8 cellular contexts compared by ENCODE assay signal in genomic region chr17:7219812-7220592, GRCh38.
DNase-seq lines count a peak whose midpoint lies in the region; ATAC-seq and TF ChIP-seq lines count a peak whose summit lies in the region.

ACADVL (plus strand) TSS chr17:7219938; CDS start chr17:7219985, 47 bp downstream.
DLG4 (minus strand) TSS chr17:7219836.

- peak; percentile 57 for ATAC-seq in HG03135 (IDR thresholded peaks at IDR 0.05; ENCODE audit: unreplicated experiment)

- no peaks in the 10 kb centered on the region for H3K9me2 ChIP-seq in OCI-LY1 (ENCODE audit: low read depth, low read length)

- H3K9ac ChIP-seq in OCI-LY1 (ENCODE audit: low read length) = peak within 1 kb of the TSS; percentile 87

- H3K4me3 ChIP-seq in OCI-LY1 (ENCODE audit: low read depth, low read length, poor library complexity, severe bottlenecking) = peak within 1 kb of the TSS; percentile 83

- peak within 1 kb of the TSS; percentile 78 for H3K27ac ChIP-seq in OCI-LY1 (ENCODE audit: low read depth, low read length, poor library complexity, severe bottlenecking)

- H3K4me2 ChIP-seq in OCI-LY1 (ENCODE audit: low read length) = peak within 1 kb of the TSS; percentile 97

- no peaks in the 10 kb centered on the region for H3K27me3 ChIP-seq in OCI-LY1 (ENCODE audit: insufficient read depth, low read length)

- no peak within 1 kb of the TSS for H2AFZ ChIP-seq in OCI-LY1 (ENCODE audit: low read length)

- no peaks in the 10 kb centered on the region for H3K9me3 ChIP-seq in OCI-LY1 (ENCODE audit: low read length)

- H3F3A ChIP-seq in OCI-LY1 (ENCODE audit: insufficient read depth, low read length) = no peaks in the 10 kb centered on the region

- no peaks in the 10 kb centered on the region for H4K20me1 ChIP-seq in OCI-LY1 (ENCODE audit: insufficient read depth, low read length)

- peaks cover 27% of the 10 kb centered on the region for H3K4me1 ChIP-seq in OCI-LY1 (ENCODE audit: insufficient read depth, low read length, severe bottlenecking)

- DNase-seq in SIG-M5 treated with dmso at 0.1 percent for 504 hours (lab: John Stamatoyannopoulos, UW; ENCODE audit: unreplicated experiment) (peak; percentile 72), SIG-M5 (lab: John Stamatoyannopoulos, UW) (no peak), activated T-cell treated with anti-CD3 and anti-CD28 coated beads for 4 hours (peak; percentile 61), epidermal melanocyte (ENCODE audit: insufficient read length, low spot score) (peak; percentile 94), middle frontal gyrus (ENCODE audit: extremely low spot score, low spot score) (peak; percentile 88)
- peak; percentile 58 to 61 for DNase-seq in stimulated activated CD8-positive, alpha-beta memory T cell treated with anti-CD3 and anti-CD28 coated beads, Interleukin-4, amount 100 ng/mL, for 1 hour (ENCODE audit: low read depth in 2 of 2, low spot score in 1 of 2)

- TF ChIP-seq CTCF in OCI-LY1 (IDR thresholded peaks at IDR 0.05; ENCODE audit: low read length) = no peak

- H3K36me3 ChIP-seq in OCI-LY1 (ENCODE audit: insufficient read depth, low read length) = peaks cover 36% of the 10 kb centered on the region

- H3K79me2 ChIP-seq in OCI-LY1 (ENCODE audit: insufficient read depth, low read length) = no peaks in the 10 kb centered on the region
